ENCODE assay signal across 15 cellular contexts in genomic region chr2:75041226-75041625, GRCh38.
DNase-seq lines count a peak whose midpoint lies in the region; TF ChIP-seq lines count a peak whose summit lies in the region.
"Had no signal": no experiment of that assay in that cellular context is flagged by ENCODE, and none has a peak within 500 bp of the region (broad histone marks: within the 10 kb centered on the region; RNA-seq: fewer than 3 reads in every experiment).

No MANE protein-coding gene starts in this region.

- no peaks in the 10 kb centered on the region for H3K36me3 ChIP-seq in GM23248 (ENCODE audit: low read depth)
- no peaks in the 10 kb centered on the region for H3K36me3 ChIP-seq in SK-N-MC (ENCODE audit: insufficient read depth, low read length)
- H3K36me3 ChIP-seq in esophagus squamous epithelium, result no peaks in the 10 kb centered on the region
- H3K36me3 ChIP-seq in subcutaneous abdominal adipose tissue (ENCODE audit: control insufficient read depth in 5 of 5, insufficient read depth in 5 of 5, low read length in 5 of 5), result no peaks in the 10 kb centered on the region

- H3F3A ChIP-seq in GM23248 (ENCODE audit: insufficient read depth), result no peaks in the 10 kb centered on the region

- H3K9me3 ChIP-seq in GM23248 (ENCODE audit: low read depth), result no peaks in the 10 kb centered on the region
- no peaks in the 10 kb centered on the region for H3K9me3 ChIP-seq in SK-N-MC (ENCODE audit: low read depth, low read length)
- H3K9me3 ChIP-seq in esophagus squamous epithelium, result no peaks in the 10 kb centered on the region
- no peaks in the 10 kb centered on the region for H3K9me3 ChIP-seq in subcutaneous abdominal adipose tissue (ENCODE audit: control insufficient read depth in 5 of 5, low read length in 5 of 5)
- H3K9me3 ChIP-seq: A549 had no signal

- H3K27me3 ChIP-seq in GM23248 (replicated peaks; ENCODE audit: insufficient read depth) (no peaks in the 10 kb centered on the region), esophagus squamous epithelium (no peaks in the 10 kb centered on the region), subcutaneous abdominal adipose tissue (ENCODE audit: control insufficient read depth in 5 of 5, insufficient read depth in 4 of 5, low read length in 5 of 5) (no peaks in the 10 kb centered on the region)

- intact Hi-C loops in esophagus squamous epithelium (cut with DNase I), result no loop called here

- in situ Hi-C loops in GM23248 (cut with MboI), result no loop called here

- TF ChIP-seq CTCF in esophagus squamous epithelium (IDR thresholded peaks at IDR 0.05), result no peak

- H4K20me1 ChIP-seq in GM23248 (ENCODE audit: insufficient read depth), result no peaks in the 10 kb centered on the region

- H3K27ac ChIP-seq in GM23248, result no peak overlapping the region
- peak overlapping the region; percentile 27; the same call in 1 of the 2 replicates for H3K27ac ChIP-seq in SK-N-MC
- peak overlapping the region in 3 of 4 donors; percentile 12 to 18 (median 13) for H3K27ac ChIP-seq in esophagus squamous epithelium
- peak overlapping the region; percentile 42 for H3K27ac ChIP-seq in subcutaneous abdominal adipose tissue (ENCODE audit: low read depth, low read length)
- H3K27ac ChIP-seq: A549 had no signal

- TF ChIP-seq POLR2A in esophagus squamous epithelium (IDR thresholded peaks at IDR 0.05), result no peak

- H3K4me1 ChIP-seq in GM23248 (ENCODE audit: insufficient read depth) (no peaks in the 10 kb centered on the region), esophagus squamous epithelium (peaks cover 0 to 8% (median 0%) of the 10 kb centered on the region in 3 donors), subcutaneous abdominal adipose tissue (ENCODE audit: control insufficient read depth in 5 of 5, insufficient read depth in 5 of 5, low read length in 5 of 5) (peaks cover 2 to 33% (median 14%) of the 10 kb centered on the region in 5 donors)
- H3K4me1 ChIP-seq: A549 had no signal

- no peak overlapping the region for H3K4me2 ChIP-seq in GM23248 (ENCODE audit: unreplicated experiment)
- H3K4me2 ChIP-seq: A549, GM23338 had no signal

- H3K4me3 ChIP-seq in GM23248 (no peak overlapping the region), SK-N-MC (no peak overlapping the region), esophagus squamous epithelium (no peak overlapping the region), subcutaneous abdominal adipose tissue (ENCODE audit: low read depth in 1 of 5, low read length in 5 of 5) (no peak overlapping the region)
- H3K4me3 ChIP-seq: A549, GM23338 had no signal

- H2AFZ ChIP-seq in GM23248, result peak overlapping the region; percentile 57
- H2AFZ ChIP-seq: GM23338 had no signal

- H3K9ac ChIP-seq in GM23248 (no peak overlapping the region), SK-N-MC (ENCODE audit: insufficient read length) (no peak overlapping the region), subcutaneous abdominal adipose tissue (ENCODE audit: low read length in 5 of 5) (peak overlapping the region in 1 of 5 donors; percentile 19)

- H3K9me2 ChIP-seq in GM23248 (ENCODE audit: insufficient read depth), result no peaks in the 10 kb centered on the region

- no peaks in the 10 kb centered on the region for H3K79me2 ChIP-seq in GM23248 (ENCODE audit: insufficient read depth)

- DNase-seq in GM23248 (no peak), SK-N-MC (ENCODE audit: low read depth, low spot score) (no peak), esophagus squamous epithelium (lab: John Stamatoyannopoulos, UW) (no peak), NCI-H446 (lab: John Stamatoyannopoulos, UW) (no peak), SIG-M5 treated with dmso at 0.1 percent for 504 hours (lab: John Stamatoyannopoulos, UW; ENCODE audit: unreplicated experiment) (no peak), Kasumi-1 (lab: John Stamatoyannopoulos, UW) (no peak)
- DNase-seq: CD8-positive, alpha-beta T cell; COR-L47; DMS153; DMS79 treated with DMSO at 0.1 percent for 48 hours; EL; H7 had no signal

- WGBS in GM23248 (ENCODE audit: low coverage in 1 of 2, low lambda C conversion rate in 2 of 2, missing lambda C conversion rate in 2 of 2), 2 experiments, result 53 to 58% methylated on average over 2 of the region's 2 CpGs
- WGBS in esophagus squamous epithelium, 2 donors, result 82 to 87% methylated on average over 2 of the region's 2 CpGs
